8 cellular contexts compared by ENCODE assay signal in genomic region chr10:112184379-112184778, GRCh38. TPM values are rescaled to one million over a fixed set of nuclear protein-coding genes. Genes with fewer than 3 reads are reported as not detected.
DNase-seq lines count a peak whose midpoint lies in the region; ATAC-seq and TF ChIP-seq lines count a peak whose summit lies in the region.

No MANE protein-coding gene starts in this region.

- H3K27me3 ChIP-seq in kidney epithelial cell (ENCODE audit: control insufficient read depth, insufficient read depth, low read length) (no peaks in the 10 kb centered on the region), transverse colon (no peaks in the 10 kb centered on the region)

- no peaks in the 10 kb centered on the region for H3K9me3 ChIP-seq in transverse colon

- in situ Hi-C loops in transverse colon (cut with MboI; ENCODE audit: low pct_ligation_motif_present in 1 of 4, low pct_unique_long_range_greater_than_20kb in 1 of 4, low sequenced_read_pairs in 3 of 4): loop anchor here (25.0 kb wide), 2 partner anchors 128 to 253 kb away; partner anchors contain the start of genes VTI1A (in 4 of the 4) and ZDHHC6 (in 4 of the 4)

- no peak for TF ChIP-seq EP300 in transverse colon (IDR thresholded peaks at IDR 0.05; ENCODE audit: low read depth)

- no peak for ATAC-seq in activated T-cell treated with anti-CD3 and anti-CD28 coated beads, Interleukin-2, amount 50 U/mL, for 72 hours (replicated peaks in 1 of 2)
- ATAC-seq in activated T-helper 17 cell treated with anti-CD3 and anti-CD28 coated beads, Interleukin-2, amount 50 U/mL, for 72 hours (replicated peaks): no peak
- no peak for ATAC-seq in GM21423 (IDR thresholded peaks at IDR 0.05; ENCODE audit: unreplicated experiment)

- H3K4me3 ChIP-seq in kidney epithelial cell (ENCODE audit: low read depth, low read length) (peak overlapping the region; percentile 72), transverse colon (peak overlapping the region in 2 of 4 donors; percentile 66 to 84)

- peak overlapping the region; percentile 74 to 82 (median 79) for H3K27ac ChIP-seq in transverse colon

- peaks cover 10 to 13% (median 12%) of the 10 kb centered on the region in 4 donors for H3K4me1 ChIP-seq in transverse colon

- H3K4me1 Mint-ChIP-seq in activated T-cell treated with anti-CD3 and anti-CD28 coated beads, Interleukin-2, amount 50 U/mL, for 72 hours (ENCODE audit: low read depth): peaks cover 21% of the 10 kb centered on the region
- peaks cover 5% of the 10 kb centered on the region for H3K4me1 Mint-ChIP-seq in activated T-helper 17 cell treated with anti-CD3 and anti-CD28 coated beads, Interleukin-2, amount 50 U/mL, for 72 hours

- 14 to 22% methylated on average over 2 of the region's 2 CpGs for WGBS in transverse colon (ENCODE audit: low coverage in 1 of 2), 2 donors

- peaks cover 10% of the 10 kb centered on the region for H3K27me3 Mint-ChIP-seq in activated T-cell treated with anti-CD3 and anti-CD28 coated beads, Interleukin-2, amount 50 U/mL, for 72 hours (ENCODE audit: low read depth)
- H3K27me3 Mint-ChIP-seq in activated T-helper 17 cell treated with anti-CD3 and anti-CD28 coated beads, Interleukin-2, amount 50 U/mL, for 72 hours: peaks cover 8% of the 10 kb centered on the region

- H3K36me3 ChIP-seq in kidney epithelial cell (ENCODE audit: control insufficient read depth, insufficient read depth, low read length) (no peaks in the 10 kb centered on the region), transverse colon (no peaks in the 10 kb centered on the region)

- peaks cover 8 to 13% of the 10 kb centered on the region in 2 donors for H3K36me3 Mint-ChIP-seq in activated T-cell treated with anti-CD3 and anti-CD28 coated beads, Interleukin-2, amount 50 U/mL, for 72 hours (ENCODE audit: insufficient read depth in 2 of 2)
- H3K36me3 Mint-ChIP-seq in activated T-helper 17 cell treated with anti-CD3 and anti-CD28 coated beads, Interleukin-2, amount 50 U/mL, for 72 hours (ENCODE audit: low read depth): peaks cover 13% of the 10 kb centered on the region

- H3K9me3 Mint-ChIP-seq in activated T-cell treated with anti-CD3 and anti-CD28 coated beads, Interleukin-2, amount 50 U/mL, for 72 hours: peaks cover 7 to 10% of the 10 kb centered on the region in 2 donors
- H3K9me3 Mint-ChIP-seq in activated T-helper 17 cell treated with anti-CD3 and anti-CD28 coated beads, Interleukin-2, amount 50 U/mL, for 72 hours: peaks cover 3% of the 10 kb centered on the region

- peak overlapping the region; percentile 90 to 95 for H3K4me3 Mint-ChIP-seq in activated T-cell treated with anti-CD3 and anti-CD28 coated beads, Interleukin-2, amount 50 U/mL, for 72 hours
- peak overlapping the region; percentile 89 for H3K4me3 Mint-ChIP-seq in activated T-helper 17 cell treated with anti-CD3 and anti-CD28 coated beads, Interleukin-2, amount 50 U/mL, for 72 hours

- H3K27ac Mint-ChIP-seq in activated T-cell treated with anti-CD3 and anti-CD28 coated beads, Interleukin-2, amount 50 U/mL, for 72 hours: peak overlapping the region; percentile 79
- peak overlapping the region; percentile 92 for H3K27ac Mint-ChIP-seq in activated T-helper 17 cell treated with anti-CD3 and anti-CD28 coated beads, Interleukin-2, amount 50 U/mL, for 72 hours

- TF ChIP-seq CTCF in kidney epithelial cell (IDR thresholded peaks at IDR 0.05; ENCODE audit: insufficient read depth, low read length, poor library complexity, severe bottlenecking) (no peak), transverse colon (IDR thresholded peaks at IDR 0.05) (no peak)

- intact Hi-C loops in transverse colon (cut with DNase I; ENCODE audit: low total_unique reads): no loop called here

- TF ChIP-seq POLR2A in transverse colon (IDR thresholded peaks at IDR 0.05): no peak

- DNase-seq in activated T-cell treated with anti-CD3 and anti-CD28 coated beads, Interleukin-2, amount 50 U/mL, for 72 hours: no peak
- DNase-seq in activated T-cell treated with anti-CD3 and anti-CD28 coated beads for 4 hours: no peak
- DNase-seq in kidney epithelial cell (ENCODE audit: low read depth): no peak
- DNase-seq in transverse colon: no peak
- no peak for DNase-seq in midbrain (lab: John Stamatoyannopoulos, UW)
- no peak for DNase-seq in ecto neural progenitor cell (ENCODE audit: low spot score)

RNA-seq across cellular contexts. Expression of gene GPAM, which starts 0.8 kb away (rescaled TPM):
- 10 to 100 TPM in 1 of 2 donors, 1 to 10 TPM in 1; 8.1 to 10.6 TPM for total RNA-seq in activated T-cell treated with anti-CD3 and anti-CD28 coated beads, Interleukin-2, amount 50 U/mL, for 72 hours
- 10 to 100 TPM in 1 of 2 donors, 1 to 10 TPM in 1; 4.4 to 12.2 TPM for total RNA-seq in activated T-helper 17 cell treated with anti-CD3 and anti-CD28 coated beads, Interleukin-2, amount 50 U/mL, for 72 hours
- 9.2 and 9.4 TPM in 2 replicates for total RNA-seq in kidney epithelial cell
- total RNA-seq in transverse colon: 1 to 10 TPM in 3 of 4 donors, under 1 TPM in 1; 1.00 to 6.6 (median 5.8) TPM
